ENCODE assay signal across 18 cellular contexts in the genomic region with DNA sequence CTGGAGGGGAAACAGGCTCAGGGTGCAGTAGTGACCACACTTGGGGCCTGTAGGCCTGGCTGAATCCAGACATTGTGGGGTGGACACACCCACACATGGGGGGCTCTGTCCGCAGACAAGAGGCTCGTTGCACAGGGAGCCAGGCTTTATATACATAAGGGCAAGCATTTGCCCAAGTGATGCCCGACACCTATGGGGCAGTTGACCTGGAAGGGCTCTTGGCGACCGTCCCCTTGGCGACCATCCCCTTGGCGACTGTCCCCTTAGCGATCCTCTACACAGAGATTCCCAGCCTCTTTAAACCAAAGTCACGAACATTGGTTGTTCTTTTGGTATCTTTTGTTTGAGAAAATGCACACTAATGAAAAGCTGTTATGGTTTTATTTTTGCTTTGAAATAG. TPM values are rescaled to one million over a fixed set of nuclear protein-coding genes. Genes with fewer than 3 reads are reported as not detected.
DNase-seq lines count a peak whose midpoint lies in the region; ATAC-seq, FAIRE-seq and TF ChIP-seq lines count a peak whose summit lies in the region.
"Had no signal": no experiment of that assay in that cellular context is flagged by ENCODE, and none has a peak within 500 bp of the region (broad histone marks: within the 10 kb centered on the region; RNA-seq: fewer than 3 reads in every experiment).

No MANE protein-coding gene starts in this region.

- H3K27ac Mint-ChIP-seq in astrocyte (ENCODE audit: unreplicated experiment) (no peak overlapping the region), neural crest cell (ENCODE audit: unreplicated experiment) (no peak overlapping the region)
- H3K27ac Mint-ChIP-seq in activated CD4-positive, alpha-beta T cell treated with anti-CD3 and anti-CD28 coated beads, Interleukin-2, amount 10 ng/mL, durations not matched to agents 24 days and 14 days: no peak overlapping the region
- H3K27ac Mint-ChIP-seq: activated naive CD4-positive, alpha-beta T cell treated with anti-CD3 and anti-CD28 coated beads, Interleukin-2, amount 10 ng/mL, durations not matched to agents 7 days and 5 days; IgD-negative memory B cell had no signal

- H3K4me2 ChIP-seq in astrocyte (ENCODE audit: low read length): peak overlapping the region; percentile 91

- DNase-seq in NCI-H1105 (lab: John Stamatoyannopoulos, UW) (peak; percentile 33), astrocyte (ENCODE audit: low read depth) (no peak), neural crest cell (ENCODE audit: low read depth, low spot score) (no peak), heart right ventricle (no peak)
- DNase-seq in activated T-cell treated with anti-CD3 and anti-CD28 coated beads, Interleukin-2, amount 50 U/mL, for 4 hours: no peak
- DNase-seq in activated CD4-positive, alpha-beta T cell treated with anti-CD3 and anti-CD28 coated beads, Interleukin-2, amount 10 ng/mL, durations not matched to agents 24 days and 14 days: no peak
- DNase-seq: activated naive CD4-positive, alpha-beta T cell treated with anti-CD3 and anti-CD28 coated beads, Interleukin-2, amount 10 ng/mL, durations not matched to agents 7 days and 5 days; anterior cingulate cortex; effector memory CD4-positive, alpha-beta T cell; HCEC 1CT; NCI-H2081; NCI-H524 treated with DMSO at 0.1 percent for 48 hours; Right ventricle myocardium superior; transverse colon had no signal

- peaks cover 23% of the 10 kb centered on the region for H3K4me1 ChIP-seq in astrocyte (ENCODE audit: insufficient read depth, low read length)
- peaks cover 0 to 26% (median 7%) of the 10 kb centered on the region in 9 donors for H3K4me1 ChIP-seq in heart right ventricle

- no peak overlapping the region for H3K4me3 Mint-ChIP-seq in astrocyte (ENCODE audit: unreplicated experiment)
- peak overlapping the region; percentile 41 for H3K4me3 Mint-ChIP-seq in neural crest cell
- no peak overlapping the region for H3K4me3 Mint-ChIP-seq in activated T-cell treated with anti-CD3 and anti-CD28 coated beads, Interleukin-2, amount 50 U/mL, for 4 hours
- no peak overlapping the region for H3K4me3 Mint-ChIP-seq in activated CD4-positive, alpha-beta T cell treated with anti-CD3 and anti-CD28 coated beads, Interleukin-2, amount 10 ng/mL, durations not matched to agents 24 days and 14 days
- H3K4me3 Mint-ChIP-seq: activated naive CD4-positive, alpha-beta T cell treated with anti-CD3 and anti-CD28 coated beads, Interleukin-2, amount 10 ng/mL, durations not matched to agents 7 days and 5 days had no signal

- H3K79me2 ChIP-seq in astrocyte (ENCODE audit: insufficient read depth, low read length): peaks cover 43% of the 10 kb centered on the region

- H3K4me1 Mint-ChIP-seq in astrocyte (ENCODE audit: low read depth, unreplicated experiment) (no peaks in the 10 kb centered on the region), neural crest cell (peaks cover 10% of the 10 kb centered on the region)
- H3K4me1 Mint-ChIP-seq in activated T-cell treated with anti-CD3 and anti-CD28 coated beads, Interleukin-2, amount 50 U/mL, for 4 hours (ENCODE audit: low read depth): peaks cover 29% of the 10 kb centered on the region
- peaks cover 31% of the 10 kb centered on the region for H3K4me1 Mint-ChIP-seq in activated CD4-positive, alpha-beta T cell treated with anti-CD3 and anti-CD28 coated beads, Interleukin-2, amount 10 ng/mL, durations not matched to agents 24 days and 14 days

- 86 to 89% methylated on average over 9 of the region's 9 CpGs for WGBS in heart right ventricle, 2 donors

- H2AFZ ChIP-seq in astrocyte (ENCODE audit: low read depth, low read length): no peak overlapping the region

- FAIRE-seq in astrocyte (lab: Jason Lieb, UNC): no peak

- ATAC-seq in activated T-cell treated with anti-CD3 and anti-CD28 coated beads, Interleukin-2, amount 50 U/mL, for 4 hours: no peak
- ATAC-seq in heart right ventricle: no peak
- ATAC-seq: sciatic nerve had no signal

- H3K36me3 ChIP-seq in astrocyte (ENCODE audit: insufficient read depth, low read length): no peaks in the 10 kb centered on the region
- no peaks in the 10 kb centered on the region for H3K36me3 ChIP-seq in heart right ventricle
- H3K36me3 ChIP-seq: transverse colon had no signal

- peaks cover 10% of the 10 kb centered on the region for H3K27me3 ChIP-seq in astrocyte (ENCODE audit: insufficient read depth, low read length)
- peaks cover 0 to 93% (median 61%) of the 10 kb centered on the region in 7 donors for H3K27me3 ChIP-seq in heart right ventricle

- no peaks in the 10 kb centered on the region for H3K36me3 Mint-ChIP-seq in astrocyte (ENCODE audit: low read depth, unreplicated experiment)
- peaks cover 8% of the 10 kb centered on the region for H3K36me3 Mint-ChIP-seq in neural crest cell (ENCODE audit: low read depth)
- H3K36me3 Mint-ChIP-seq in activated T-cell treated with anti-CD3 and anti-CD28 coated beads, Interleukin-2, amount 50 U/mL, for 4 hours (ENCODE audit: insufficient read depth): no peaks in the 10 kb centered on the region
- H3K36me3 Mint-ChIP-seq in activated CD4-positive, alpha-beta T cell treated with anti-CD3 and anti-CD28 coated beads, Interleukin-2, amount 10 ng/mL, durations not matched to agents 24 days and 14 days (ENCODE audit: low read depth): peaks cover 9% of the 10 kb centered on the region

- TF ChIP-seq CTCF in GM12875 (IDR thresholded peaks at IDR 0.05; ENCODE audit: borderline replicate concordance, insufficient read depth, low read depth, low read length) (no peak), astrocyte (IDR thresholded peaks at IDR 0.05; ENCODE audit: insufficient read depth, low read depth, low read length) (no peak), neural crest cell (conservative IDR thresholded peaks at IDR 0.05) (no peak), heart right ventricle (IDR thresholded peaks at IDR 0.05) (no peak)

- H3K27ac ChIP-seq in astrocyte (ENCODE audit: low read depth, low read length) (no peak overlapping the region), heart right ventricle (no peak overlapping the region)
- H3K27ac ChIP-seq: HL-60, transverse colon had no signal

- H3K27me3 Mint-ChIP-seq in astrocyte (ENCODE audit: low read depth, unreplicated experiment) (peaks cover 76% of the 10 kb centered on the region), neural crest cell (ENCODE audit: low read depth) (peaks cover 77% of the 10 kb centered on the region)
- peaks cover 42% of the 10 kb centered on the region for H3K27me3 Mint-ChIP-seq in activated T-cell treated with anti-CD3 and anti-CD28 coated beads, Interleukin-2, amount 50 U/mL, for 4 hours (ENCODE audit: low read depth)
- H3K27me3 Mint-ChIP-seq in activated CD4-positive, alpha-beta T cell treated with anti-CD3 and anti-CD28 coated beads, Interleukin-2, amount 10 ng/mL, durations not matched to agents 24 days and 14 days: peaks cover 47% of the 10 kb centered on the region

- H3K4me3 ChIP-seq in GM12875 (ENCODE audit: low read depth, low read length) (peak overlapping the region; percentile 89), astrocyte (ENCODE audit: insufficient read depth, low read depth, low read length) (no peak overlapping the region), heart right ventricle (no peak overlapping the region)

- H3K9me3 ChIP-seq in astrocyte (ENCODE audit: insufficient read depth, low read depth, low read length) (no peaks in the 10 kb centered on the region), heart right ventricle (peaks cover 0 to 18% (median 8%) of the 10 kb centered on the region in 11 donors)

- peaks cover 28% of the 10 kb centered on the region for H4K20me1 ChIP-seq in astrocyte (ENCODE audit: insufficient read depth, low read length)

- intact Hi-C loops in heart right ventricle (cut with DNase I): no loop called here
- intact Hi-C loops in activated CD4-positive, alpha-beta T cell treated with anti-CD3 and anti-CD28 coated beads, Interleukin-2, amount 10 ng/mL, durations not matched to agents 24 days and 14 days (cut with micrococcal nuclease): no loop called here

- peaks cover 11% of the 10 kb centered on the region for H3K9me3 Mint-ChIP-seq in astrocyte (ENCODE audit: unreplicated experiment)
- peaks cover 6% of the 10 kb centered on the region for H3K9me3 Mint-ChIP-seq in neural crest cell
- peaks cover 9% of the 10 kb centered on the region for H3K9me3 Mint-ChIP-seq in activated T-cell treated with anti-CD3 and anti-CD28 coated beads, Interleukin-2, amount 50 U/mL, for 4 hours
- peaks cover 13% of the 10 kb centered on the region for H3K9me3 Mint-ChIP-seq in activated CD4-positive, alpha-beta T cell treated with anti-CD3 and anti-CD28 coated beads, Interleukin-2, amount 10 ng/mL, durations not matched to agents 24 days and 14 days

- H3K9ac ChIP-seq in astrocyte (ENCODE audit: low read length): no peak overlapping the region

RNA-seq across cellular contexts. Expression of a gene that starts 2.7 kb away (rescaled TPM):
- 0.16 TPM in 1 of 2 replicates, not detected in the other for total RNA-seq in astrocyte
- total RNA-seq in neural crest cell: 3.3 and 4.1 TPM in 2 replicates
- 1 to 10 TPM in 1 of 3 donors, under 1 TPM in 2; 0.66 to 1.1 (median 0.87) TPM for total RNA-seq in activated T-cell treated with anti-CD3 and anti-CD28 coated beads, Interleukin-2, amount 50 U/mL, for 4 hours
- 1 to 10 TPM in 4 of 10 donors, under 1 TPM in 6; 0.25 to 1.6 (median 0.79) TPM for total RNA-seq in heart right ventricle
- 1 to 10 TPM; 1.5 to 2.0 TPM for polyA plus RNA-seq in heart right ventricle
- total RNA-seq in activated CD4-positive, alpha-beta T cell treated with anti-CD3 and anti-CD28 coated beads, Interleukin-2, amount 10 ng/mL, durations not matched to agents 24 days and 14 days: 1.4 and 2.6 TPM in 2 replicates
